ENCODE assay signal across 2 cellular contexts in the genomic region with DNA sequence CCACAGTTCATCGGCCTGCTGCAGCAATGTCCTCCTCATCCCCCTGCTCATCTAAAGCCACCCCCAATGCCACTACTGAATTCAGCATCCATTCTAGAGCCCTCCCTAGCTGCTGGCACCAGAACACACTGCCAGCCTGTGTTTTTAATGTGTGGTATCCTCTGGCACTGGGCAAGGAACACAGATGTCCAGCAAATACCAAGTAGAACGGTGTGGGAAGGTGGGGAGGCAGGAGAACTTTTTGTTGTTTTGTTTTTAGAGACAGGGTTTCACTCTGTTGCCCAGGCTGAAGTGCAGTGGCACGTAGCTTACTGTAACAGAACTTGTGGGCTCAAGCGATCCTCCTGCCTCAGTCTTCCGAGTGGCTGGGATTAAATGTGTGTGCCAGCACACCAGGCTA.
TF ChIP-seq lines count a peak whose summit lies in the region.

No MANE protein-coding gene starts in this region.

TF ChIP-seq in A549, 52 proteins besides CTCF, POLR2A, EP300 and RAD21:
- TF ChIP-seq MAZ (IDR thresholded peaks at IDR 0.05; ENCODE audit: borderline replicate concordance, low read depth, low read length) (no peak), MAFK (IDR thresholded peaks at IDR 0.05; ENCODE audit: partially characterized antibody) (no peak), TFCP2L1 (CRISPR knock-in tag; IDR thresholded peaks at IDR 0.05) (no peak), CEBPB (IDR thresholded peaks at IDR 0.05) (no peak), RCOR1 (IDR thresholded peaks at IDR 0.05; ENCODE audit: low read depth, low read length) (no peak), NR3C1 (IDR thresholded peaks at IDR 0.05) (no peak)
- TF ChIP-seq, protein P1, sequence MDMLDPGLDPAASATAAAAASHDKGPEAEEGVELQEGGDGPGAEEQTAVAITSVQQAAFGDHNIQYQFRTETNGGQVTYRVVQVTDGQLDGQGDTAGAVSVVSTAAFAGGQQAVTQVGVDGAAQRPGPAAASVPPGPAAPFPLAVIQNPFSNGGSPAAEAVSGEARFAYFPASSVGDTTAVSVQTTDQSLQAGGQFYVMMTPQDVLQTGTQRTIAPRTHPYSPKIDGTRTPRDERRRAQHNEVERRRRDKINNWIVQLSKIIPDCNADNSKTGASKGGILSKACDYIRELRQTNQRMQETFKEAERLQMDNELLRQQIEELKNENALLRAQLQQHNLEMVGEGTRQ (IDR thresholded peaks at IDR 0.05): no peak
- TF ChIP-seq, protein P2, sequence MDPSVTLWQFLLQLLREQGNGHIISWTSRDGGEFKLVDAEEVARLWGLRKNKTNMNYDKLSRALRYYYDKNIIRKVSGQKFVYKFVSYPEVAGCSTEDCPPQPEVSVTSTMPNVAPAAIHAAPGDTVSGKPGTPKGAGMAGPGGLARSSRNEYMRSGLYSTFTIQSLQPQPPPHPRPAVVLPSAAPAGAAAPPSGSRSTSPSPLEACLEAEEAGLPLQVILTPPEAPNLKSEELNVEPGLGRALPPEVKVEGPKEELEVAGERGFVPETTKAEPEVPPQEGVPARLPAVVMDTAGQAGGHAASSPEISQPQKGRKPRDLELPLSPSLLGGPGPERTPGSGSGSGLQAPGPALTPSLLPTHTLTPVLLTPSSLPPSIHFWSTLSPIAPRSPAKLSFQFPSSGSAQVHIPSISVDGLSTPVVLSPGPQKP (IDR thresholded peaks at IDR 0.05; ENCODE audit: low read depth, low read length): no peak
- TF ChIP-seq, protein P3, sequence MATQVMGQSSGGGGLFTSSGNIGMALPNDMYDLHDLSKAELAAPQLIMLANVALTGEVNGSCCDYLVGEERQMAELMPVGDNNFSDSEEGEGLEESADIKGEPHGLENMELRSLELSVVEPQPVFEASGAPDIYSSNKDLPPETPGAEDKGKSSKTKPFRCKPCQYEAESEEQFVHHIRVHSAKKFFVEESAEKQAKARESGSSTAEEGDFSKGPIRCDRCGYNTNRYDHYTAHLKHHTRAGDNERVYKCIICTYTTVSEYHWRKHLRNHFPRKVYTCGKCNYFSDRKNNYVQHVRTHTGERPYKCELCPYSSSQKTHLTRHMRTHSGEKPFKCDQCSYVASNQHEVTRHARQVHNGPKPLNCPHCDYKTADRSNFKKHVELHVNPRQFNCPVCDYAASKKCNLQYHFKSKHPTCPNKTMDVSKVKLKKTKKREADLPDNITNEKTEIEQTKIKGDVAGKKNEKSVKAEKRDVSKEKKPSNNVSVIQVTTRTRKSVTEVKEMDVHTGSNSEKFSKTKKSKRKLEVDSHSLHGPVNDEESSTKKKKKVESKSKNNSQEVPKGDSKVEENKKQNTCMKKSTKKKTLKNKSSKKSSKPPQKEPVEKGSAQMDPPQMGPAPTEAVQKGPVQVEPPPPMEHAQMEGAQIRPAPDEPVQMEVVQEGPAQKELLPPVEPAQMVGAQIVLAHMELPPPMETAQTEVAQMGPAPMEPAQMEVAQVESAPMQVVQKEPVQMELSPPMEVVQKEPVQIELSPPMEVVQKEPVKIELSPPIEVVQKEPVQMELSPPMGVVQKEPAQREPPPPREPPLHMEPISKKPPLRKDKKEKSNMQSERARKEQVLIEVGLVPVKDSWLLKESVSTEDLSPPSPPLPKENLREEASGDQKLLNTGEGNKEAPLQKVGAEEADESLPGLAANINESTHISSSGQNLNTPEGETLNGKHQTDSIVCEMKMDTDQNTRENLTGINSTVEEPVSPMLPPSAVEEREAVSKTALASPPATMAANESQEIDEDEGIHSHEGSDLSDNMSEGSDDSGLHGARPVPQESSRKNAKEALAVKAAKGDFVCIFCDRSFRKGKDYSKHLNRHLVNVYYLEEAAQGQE (IDR thresholded peaks at IDR 0.05): no peak
TF ChIP-seq in A549: peak in this region for 0.

TF ChIP-seq in H1, 55 proteins besides CTCF, POLR2A, EP300 and RAD21:
- TF ChIP-seq GABPA (IDR thresholded peaks at IDR 0.05; ENCODE audit: borderline replicate concordance, insufficient read depth, low read length) (no peak), POU5F1 (IDR thresholded peaks at IDR 0.05; ENCODE audit: low read depth, low read length) (no peak), KDM4A (IDR thresholded peaks at IDR 0.05; ENCODE audit: low read depth, low read length, severe bottlenecking) (no peak), BCL11A (IDR thresholded peaks at IDR 0.05; ENCODE audit: low read depth in 2 of 2, low read length in 2 of 2) (no peak), SP4 (IDR thresholded peaks at IDR 0.05; ENCODE audit: low read length) (no peak), CHD2 (IDR thresholded peaks at IDR 0.05; ENCODE audit: low read length) (no peak), TAF1 (IDR thresholded peaks at IDR 0.05; ENCODE audit: low read depth, low read length) (no peak), RXRA (IDR thresholded peaks at IDR 0.05; ENCODE audit: insufficient read depth, low read depth, low read length) (no peak), TEAD4 (IDR thresholded peaks at IDR 0.05; ENCODE audit: low read depth, low read length) (no peak), YY1 (IDR thresholded peaks at IDR 0.05; ENCODE audit: low read depth, low read length) (no peak)
- TF ChIP-seq, protein P4, sequence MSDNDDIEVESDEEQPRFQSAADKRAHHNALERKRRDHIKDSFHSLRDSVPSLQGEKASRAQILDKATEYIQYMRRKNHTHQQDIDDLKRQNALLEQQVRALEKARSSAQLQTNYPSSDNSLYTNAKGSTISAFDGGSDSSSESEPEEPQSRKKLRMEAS (IDR thresholded peaks at IDR 0.05): no peak
